Comparison of ENCODE assay signal across 1 cellular context in the genomic region with DNA sequence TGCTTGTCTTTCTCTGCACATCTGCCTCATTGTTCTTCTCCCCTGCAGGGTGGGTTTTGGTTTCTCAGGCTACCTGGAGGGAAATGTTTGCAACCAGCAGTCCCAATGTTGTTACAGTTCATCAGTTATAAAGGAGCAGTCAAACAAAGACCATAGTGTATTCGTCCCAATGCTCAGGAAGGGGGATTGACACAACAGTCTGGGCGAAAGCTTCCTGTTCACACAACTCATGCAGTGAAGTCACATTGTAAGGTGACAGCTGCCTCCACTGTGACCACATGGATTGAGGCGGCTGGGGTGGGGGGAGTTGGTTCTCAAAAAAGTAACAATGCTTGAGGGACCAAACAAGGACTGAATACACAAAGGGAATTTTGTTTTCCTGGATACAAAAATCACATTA.
TF ChIP-seq lines count a peak whose summit lies in the region.

No MANE protein-coding gene starts in this region.

TF ChIP-seq in HepG2, 621 proteins besides CTCF, POLR2A, EP300 and RAD21 (continues in another document):
- TF ChIP-seq U2AF1 (optimal IDR thresholded peaks at IDR 0.05; ENCODE audit: low read depth, low read length) (no peak), MEIS2 (CRISPR knock-in tag; IDR thresholded peaks at IDR 0.05) (peak; percentile 58; the same call in 1 of the 2 replicates), ZNF407 (CRISPR knock-in tag; IDR thresholded peaks at IDR 0.05; ENCODE audit: not compliant biosample characterization) (no peak), ZSCAN9 (CRISPR knock-in tag; IDR thresholded peaks at IDR 0.05; ENCODE audit: borderline replicate concordance) (no peak), MXD4 (CRISPR knock-in tag; IDR thresholded peaks at IDR 0.05) (0 out of 2 replicates have a peak, but pooled peaks have one; percentile 39), FOXK1 (CRISPR knock-in tag; IDR thresholded peaks at IDR 0.05; ENCODE audit: borderline replicate concordance, low read depth) (0 out of 2 replicates have a peak, but pooled peaks have one; percentile 31), ZBTB4 (CRISPR knock-in tag; IDR thresholded peaks at IDR 0.05; ENCODE audit: borderline replicate concordance) (no peak), ZNF670 (CRISPR knock-in tag; IDR thresholded peaks at IDR 0.05; ENCODE audit: borderline replicate concordance) (no peak), ZFP90 (CRISPR knock-in tag; IDR thresholded peaks at IDR 0.05; ENCODE audit: borderline replicate concordance) (no peak), ATF4 (CRISPR knock-in tag; IDR thresholded peaks at IDR 0.05) (no peak), ZSCAN31 (CRISPR knock-in tag; IDR thresholded peaks at IDR 0.05; ENCODE audit: low read depth) (no peak), FOSL1 (CRISPR knock-in tag; IDR thresholded peaks at IDR 0.05; ENCODE audit: borderline replicate concordance) (no peak), TEAD3 (CRISPR knock-in tag; optimal IDR thresholded peaks at IDR 0.05; ENCODE audit: borderline replicate concordance) (peak; percentile 38), KDM4B (CRISPR knock-in tag; IDR thresholded peaks at IDR 0.05) (no peak), ZNF160 (CRISPR knock-in tag; IDR thresholded peaks at IDR 0.05) (no peak), PPARG (CRISPR knock-in tag; conservative IDR thresholded peaks at IDR 0.05) (no peak), NFE2L2 (IDR thresholded peaks at IDR 0.05; ENCODE audit: low read length) (no peak), ZBTB25 (CRISPR knock-in tag; IDR thresholded peaks at IDR 0.05) (no peak), SP5 (CRISPR knock-in tag; IDR thresholded peaks at IDR 0.05; ENCODE audit: borderline replicate concordance, low read depth) (no peak), ZNF646 (CRISPR knock-in tag; IDR thresholded peaks at IDR 0.05) (peak; percentile 77), NFRKB (IDR thresholded peaks at IDR 0.05) (no peak), ZSCAN30 (CRISPR knock-in tag; IDR thresholded peaks at IDR 0.05) (no peak), ARID2 (CRISPR knock-in tag; IDR thresholded peaks at IDR 0.05; ENCODE audit: borderline replicate concordance) (no peak), ZBTB20 (CRISPR knock-in tag; IDR thresholded peaks at IDR 0.05; ENCODE audit: borderline replicate concordance, low read depth) (no peak)
- TF ChIP-seq, protein P1, sequence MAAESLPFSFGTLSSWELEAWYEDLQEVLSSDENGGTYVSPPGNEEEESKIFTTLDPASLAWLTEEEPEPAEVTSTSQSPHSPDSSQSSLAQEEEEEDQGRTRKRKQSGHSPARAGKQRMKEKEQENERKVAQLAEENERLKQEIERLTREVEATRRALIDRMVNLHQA (CRISPR knock-in tag; IDR thresholded peaks at IDR 0.05): no peak
- TF ChIP-seq, protein P2, sequence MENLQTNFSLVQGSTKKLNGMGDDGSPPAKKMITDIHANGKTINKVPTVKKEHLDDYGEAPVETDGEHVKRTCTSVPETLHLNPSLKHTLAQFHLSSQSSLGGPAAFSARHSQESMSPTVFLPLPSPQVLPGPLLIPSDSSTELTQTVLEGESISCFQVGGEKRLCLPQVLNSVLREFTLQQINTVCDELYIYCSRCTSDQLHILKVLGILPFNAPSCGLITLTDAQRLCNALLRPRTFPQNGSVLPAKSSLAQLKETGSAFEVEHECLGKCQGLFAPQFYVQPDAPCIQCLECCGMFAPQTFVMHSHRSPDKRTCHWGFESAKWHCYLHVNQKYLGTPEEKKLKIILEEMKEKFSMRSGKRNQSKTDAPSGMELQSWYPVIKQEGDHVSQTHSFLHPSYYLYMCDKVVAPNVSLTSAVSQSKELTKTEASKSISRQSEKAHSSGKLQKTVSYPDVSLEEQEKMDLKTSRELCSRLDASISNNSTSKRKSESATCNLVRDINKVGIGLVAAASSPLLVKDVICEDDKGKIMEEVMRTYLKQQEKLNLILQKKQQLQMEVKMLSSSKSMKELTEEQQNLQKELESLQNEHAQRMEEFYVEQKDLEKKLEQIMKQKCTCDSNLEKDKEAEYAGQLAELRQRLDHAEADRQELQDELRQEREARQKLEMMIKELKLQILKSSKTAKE (CRISPR knock-in tag; IDR thresholded peaks at IDR 0.05; ENCODE audit: borderline replicate concordance): 0 out of 2 replicates have a peak, but pooled peaks have one; percentile 25
- TF ChIP-seq, protein P3, sequence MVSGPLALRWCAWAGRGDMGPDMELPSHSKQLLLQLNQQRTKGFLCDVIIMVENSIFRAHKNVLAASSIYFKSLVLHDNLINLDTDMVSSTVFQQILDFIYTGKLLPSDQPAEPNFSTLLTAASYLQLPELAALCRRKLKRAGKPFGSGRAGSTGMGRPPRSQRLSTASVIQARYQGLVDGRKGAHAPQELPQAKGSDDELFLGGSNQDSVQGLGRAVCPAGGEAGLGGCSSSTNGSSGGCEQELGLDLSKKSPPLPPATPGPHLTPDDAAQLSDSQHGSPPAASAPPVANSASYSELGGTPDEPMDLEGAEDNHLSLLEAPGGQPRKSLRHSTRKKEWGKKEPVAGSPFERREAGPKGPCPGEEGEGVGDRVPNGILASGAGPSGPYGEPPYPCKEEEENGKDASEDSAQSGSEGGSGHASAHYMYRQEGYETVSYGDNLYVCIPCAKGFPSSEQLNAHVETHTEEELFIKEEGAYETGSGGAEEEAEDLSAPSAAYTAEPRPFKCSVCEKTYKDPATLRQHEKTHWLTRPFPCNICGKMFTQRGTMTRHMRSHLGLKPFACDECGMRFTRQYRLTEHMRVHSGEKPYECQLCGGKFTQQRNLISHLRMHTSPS (CRISPR knock-in tag; IDR thresholded peaks at IDR 0.05; ENCODE audit: low read depth): no peak
